ENCODE assay signal across 9 cellular contexts in the genomic region with DNA sequence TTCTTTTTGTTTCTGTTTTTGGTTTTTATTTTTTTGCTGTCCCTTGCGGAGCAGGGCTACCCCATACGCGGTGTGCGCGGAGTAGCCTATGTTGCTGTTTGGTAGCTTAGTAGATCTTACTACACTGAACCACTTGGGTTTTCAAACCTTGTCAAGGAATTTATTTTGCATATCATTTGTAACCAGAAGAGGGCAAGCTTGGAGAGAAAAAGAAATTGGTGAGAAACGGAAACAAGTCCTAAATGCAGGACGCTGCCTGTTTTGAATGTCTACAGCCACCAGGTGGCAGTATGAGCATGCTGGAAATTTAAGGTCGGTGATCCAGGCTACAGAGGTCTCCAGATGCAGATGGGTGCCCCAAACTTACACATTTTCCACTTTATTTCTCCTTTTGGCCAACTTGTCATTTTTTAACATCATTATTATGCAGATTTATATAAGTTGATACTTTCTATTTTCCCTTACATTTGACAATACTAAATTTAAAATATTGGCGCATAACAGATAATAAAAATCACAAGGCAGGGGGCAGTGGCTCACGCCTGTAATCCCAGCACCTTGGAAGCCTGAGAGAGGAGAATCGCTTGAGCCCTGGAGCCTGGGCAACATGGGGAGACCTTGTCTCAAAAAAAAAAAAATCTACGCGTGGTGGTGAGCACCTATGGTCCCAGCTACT. TPM values are rescaled to one million over a fixed set of nuclear protein-coding genes. Genes with fewer than 3 reads are reported as not detected.
A peak's percentile ranks its signal among the peaks of the same experiment; 100 is the strongest.
DNase-seq lines count a peak whose midpoint lies in the region; ATAC-seq and TF ChIP-seq lines count a peak whose summit lies in the region.
"Had no signal": no experiment of that assay in that cellular context is flagged by ENCODE, and none has a peak within 500 bp of the region (broad histone marks: within the 10 kb centered on the region; RNA-seq: fewer than 3 reads in every experiment).

No MANE protein-coding gene starts in this region.

- no peaks in the 10 kb centered on the region for H3K4me1 ChIP-seq in endodermal cell (ENCODE audit: control insufficient read depth, insufficient read depth, low read length)

- no peak overlapping the region for H3K4me3 ChIP-seq in endodermal cell (ENCODE audit: low read length)

- no peaks in the 10 kb centered on the region for H3K36me3 ChIP-seq in endodermal cell (ENCODE audit: control insufficient read depth, insufficient read depth, low read length)

- no peak overlapping the region for H3K27ac ChIP-seq in endodermal cell (ENCODE audit: low read depth, low read length)

- peak; percentile 98 for TF ChIP-seq CTCF in endodermal cell (conservative IDR thresholded peaks at IDR 0.05)

- no peaks in the 10 kb centered on the region for H3K27me3 ChIP-seq in endodermal cell (ENCODE audit: control insufficient read depth, insufficient read depth, low read length, poor library complexity, severe bottlenecking)

- 60% methylated on average over 11 to 13 of the region's 13 CpGs for WGBS in endodermal cell (ENCODE audit: insufficient coverage in 1 of 2, insufficient read length in 1 of 2), 2 experiments

- H3K9me3 Mint-ChIP-seq in endodermal cell, result peaks cover 7% of the 10 kb centered on the region
- H3K9me3 Mint-ChIP-seq: activated naive CD4-positive, alpha-beta T cell treated with anti-CD3 and anti-CD28 coated beads, Interleukin-2, amount 50 U/mL, for 24 hours had no signal

- no peak overlapping the region for H3K4me3 Mint-ChIP-seq in endodermal cell
- H3K4me3 Mint-ChIP-seq: activated naive CD4-positive, alpha-beta T cell treated with anti-CD3 and anti-CD28 coated beads, Interleukin-2, amount 50 U/mL, for 24 hours had no signal

- no peak overlapping the region for H3K9ac ChIP-seq in endodermal cell (ENCODE audit: extremely low read depth, low read length, poor library complexity, severe bottlenecking)

- peaks cover 12% of the 10 kb centered on the region for H3K9me3 ChIP-seq in endodermal cell (ENCODE audit: control insufficient read depth, low read length)

- ATAC-seq in GM21360 (IDR thresholded peaks at IDR 0.05; ENCODE audit: unreplicated experiment), result peak; percentile 53

- H3K4me1 Mint-ChIP-seq in endodermal cell, result peaks cover 11% of the 10 kb centered on the region

- DNase-seq in COLO668 (lab: John Stamatoyannopoulos, UW; ENCODE audit: unreplicated experiment) (peak; percentile 78), HT1080 (ENCODE audit: low read depth) (peak; percentile 95), NOMO-1 treated with dmso at 0.1 percent for 144 hours (lab: John Stamatoyannopoulos, UW; ENCODE audit: unreplicated experiment) (peak; percentile 62), endodermal cell (peak; percentile 93), mucosa of gallbladder (ENCODE audit: low spot score) (peak; percentile 88)
- DNase-seq in activated CD8-positive, alpha-beta memory T cell treated with anti-CD3 and anti-CD28 coated beads for 4 hours (ENCODE audit: low read depth in 2 of 2), result peak; percentile 46 to 60
- peak; percentile 45 for DNase-seq in stimulated activated CD8-positive, alpha-beta memory T cell treated with anti-CD3 and anti-CD28 coated beads, Interleukin-7, amount 100 ng/mL, for 24 hours (ENCODE audit: low read depth)

- no peak overlapping the region for H3K27ac Mint-ChIP-seq in endodermal cell
- H3K27ac Mint-ChIP-seq: activated naive CD4-positive, alpha-beta T cell treated with anti-CD3 and anti-CD28 coated beads, Interleukin-2, amount 50 U/mL, for 24 hours had no signal

- H3K36me3 Mint-ChIP-seq in endodermal cell (ENCODE audit: low read depth), result no peaks in the 10 kb centered on the region
- H3K36me3 Mint-ChIP-seq: activated naive CD4-positive, alpha-beta T cell treated with anti-CD3 and anti-CD28 coated beads, Interleukin-2, amount 50 U/mL, for 24 hours had no signal

- no peaks in the 10 kb centered on the region for H3K27me3 Mint-ChIP-seq in endodermal cell (ENCODE audit: insufficient read depth)
- H3K27me3 Mint-ChIP-seq: activated naive CD4-positive, alpha-beta T cell treated with anti-CD3 and anti-CD28 coated beads, Interleukin-2, amount 50 U/mL, for 24 hours had no signal

RNA-seq across cellular contexts. Expression of a gene that starts 15.3 kb away (rescaled TPM):
- total RNA-seq in HT1080 (2014; rRNA removed; shearing (Covaris generic)), result 15.8 and 49.6 TPM in 2 replicates
- 35.1 and 42.9 TPM in 2 replicates for polyA plus RNA-seq in HT1080 (2015; cell fraction: cytosol; rRNA removed)
- polyA plus RNA-seq in HT1080 (2015; cell fraction: nucleus; rRNA removed), result 94.0 and 98.6 TPM in 2 replicates
- total RNA-seq in endodermal cell, result 100 to 1,000 TPM; 104 to 114 TPM
- polyA plus RNA-seq in endodermal cell (2013, experiment 1 of 2), result 114 TPM
- polyA plus RNA-seq in endodermal cell (2013, experiment 2 of 2), result 93.4 TPM
- total RNA-seq in mucosa of gallbladder, result 57.1 TPM

RNA-seq across cellular contexts. Expression of a gene that starts 50.1 kb away (rescaled TPM):
- 7.8 and 9.1 TPM in 2 replicates for total RNA-seq in HT1080 (2014; rRNA removed; shearing (Covaris generic))
- polyA plus RNA-seq in HT1080 (2015; cell fraction: cytosol; rRNA removed), result 7.7 and 7.8 TPM in 2 replicates
- 7.2 and 7.6 TPM in 2 replicates for polyA plus RNA-seq in HT1080 (2015; cell fraction: nucleus; rRNA removed)
- total RNA-seq in endodermal cell, result 10 to 100 TPM in 1 of 2 donors, 1 to 10 TPM in 1; 9.4 to 14.7 TPM
- 6.4 TPM for polyA plus RNA-seq in endodermal cell (2013, experiment 1 of 2)
- polyA plus RNA-seq in endodermal cell (2013, experiment 2 of 2), result 8.1 TPM
- 11.5 TPM for total RNA-seq in mucosa of gallbladder

Comparison
In these comparisons a context has a peak if more than half of its experiments do, and no peak if none do; other contexts are left out.
1. DNase-seq: peak in every context shown above with its lines; median percentile 95 in HT1080; 93 in endodermal cell; 88 in mucosa of gallbladder; 78 in COLO668; 62 in NOMO-1 treated with dmso at 0.1 percent for 144 hours; 53 in activated CD8-positive, alpha-beta memory T cell treated with anti-CD3 and anti-CD28 coated beads for 4 hours; 45 in stimulated activated CD8-positive, alpha-beta memory T cell treated with anti-CD3 and anti-CD28 coated beads, Interleukin-7, amount 100 ng/mL, for 24 hours.